In genomic region chr17:80365001-80365965, GRCh38 we compare ENCODE assay signal across 15 cellular contexts.
"Had no signal": no experiment of that assay in that cellular context is flagged by ENCODE, and none has a peak within 500 bp of the region (broad histone marks: within the 10 kb centered on the region; RNA-seq: fewer than 3 reads in every experiment).

No MANE protein-coding gene starts in this region.

- H3K4me1 ChIP-seq: gastrocnemius medialis, left lung had no signal

- H3K4me3 ChIP-seq: gastrocnemius medialis, left lung, pancreas, thoracic aorta, upper lobe of right lung had no signal

- ATAC-seq: activated T-cell treated with anti-CD3 and anti-CD28 coated beads, Interleukin-2, amount 50 U/mL, for 4 hours; gastrocnemius medialis; left lung; stimulated activated naive B cell treated with anti-CD40 and anti-IgM and Interleukin-4, amounts not matched to agents 10 μg/mL and 1 μg/mL and 100 μg/mL, for 72 hours had no signal

- H3K9me3 Mint-ChIP-seq: activated T-cell treated with anti-CD3 and anti-CD28 coated beads, Interleukin-2, amount 50 U/mL, for 4 hours; central memory CD8-positive, alpha-beta T cell had no signal

- H3K4me1 Mint-ChIP-seq: central memory CD8-positive, alpha-beta T cell; stimulated activated naive B cell treated with anti-CD40 and anti-IgM and Interleukin-4, amounts not matched to agents 10 μg/mL and 1 μg/mL and 100 μg/mL, for 72 hours had no signal

- H3K27ac ChIP-seq: brain microvascular endothelial cell, gastrocnemius medialis, left lung, thoracic aorta, upper lobe of right lung had no signal

- H3K27ac Mint-ChIP-seq: stimulated activated naive B cell treated with anti-CD40 and anti-IgM and Interleukin-4, amounts not matched to agents 10 μg/mL and 1 μg/mL and 100 μg/mL, for 72 hours had no signal

- H3K4me3 Mint-ChIP-seq: activated T-cell treated with anti-CD3 and anti-CD28 coated beads, Interleukin-2, amount 50 U/mL, for 4 hours; central memory CD8-positive, alpha-beta T cell; stimulated activated naive B cell treated with anti-CD40 and anti-IgM and Interleukin-4, amounts not matched to agents 10 μg/mL and 1 μg/mL and 100 μg/mL, for 72 hours had no signal

- H3K27me3 Mint-ChIP-seq: central memory CD8-positive, alpha-beta T cell; stimulated activated naive B cell treated with anti-CD40 and anti-IgM and Interleukin-4, amounts not matched to agents 10 μg/mL and 1 μg/mL and 100 μg/mL, for 72 hours had no signal

- H3K27me3 ChIP-seq: brain microvascular endothelial cell, gastrocnemius medialis, left lung, pancreas, upper lobe of right lung had no signal

- DNase-seq: activated CD4-positive, alpha-beta T cell treated with anti-CD3 and anti-CD28 coated beads, Interleukin-2, amount 50 U/mL, for 4 hours; activated gamma-delta T cell; activated T-cell treated with anti-CD3 and anti-CD28 coated beads, Interleukin-2, amount 50 U/mL, for 4 hours; brain microvascular endothelial cell; effector CD4-positive, alpha-beta T cell; gastrocnemius medialis; stimulated activated CD4-positive, alpha-beta T cell treated with anti-CD3 and anti-CD28 coated beads, Interleukin-4, amount 100 ng/mL, for 4 hours; stimulated activated naive B cell treated with anti-CD40 and anti-IgM and Interleukin-4, amounts not matched to agents 10 μg/mL and 1 μg/mL and 100 μg/mL, for 72 hours; SW 1271; T-helper 2 cell; upper lobe of right lung had no signal

- H3K9me3 ChIP-seq: gastrocnemius medialis, left lung, pancreas, thoracic aorta, upper lobe of right lung had no signal
